25 cellular contexts compared by ENCODE assay signal in the genomic region with DNA sequence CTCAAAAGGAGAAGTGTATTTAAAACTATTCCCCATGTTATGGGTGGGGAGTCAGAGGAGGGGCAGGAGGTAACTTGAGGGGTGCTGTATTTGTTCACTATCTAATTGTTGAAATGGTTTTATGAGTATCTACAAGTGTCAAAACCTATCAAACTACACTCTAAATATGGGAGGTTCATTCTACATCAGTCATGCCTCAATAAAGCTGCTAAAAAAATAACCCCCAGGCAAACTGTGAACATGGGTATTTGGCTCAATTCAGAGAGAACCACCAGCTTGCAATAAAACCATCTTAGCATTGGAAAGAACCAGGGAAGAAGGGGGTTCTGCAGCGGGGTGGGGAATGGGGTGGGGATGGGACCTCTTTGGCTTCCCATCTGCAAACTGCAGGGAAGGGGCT.
"Had no signal": no experiment of that assay in that cellular context is flagged by ENCODE, and none has a peak within 500 bp of the region (broad histone marks: within the 10 kb centered on the region; RNA-seq: fewer than 3 reads in every experiment).

No MANE protein-coding gene starts in this region.

- H3K27me3 ChIP-seq: left lung, tibial artery had no signal

- H3K27ac ChIP-seq: esophagus muscularis mucosa, left lung, lower lobe of right lung, stomach, tibial artery had no signal

- H3K27ac Mint-ChIP-seq: activated CD4-positive, alpha-beta memory T cell treated with anti-CD3 and anti-CD28 coated beads, Interleukin-2, amount 10 ng/mL, durations not matched to agents 7 days and 5 days; activated CD4-positive, alpha-beta T cell treated with anti-CD3 and anti-CD28 coated beads, Interleukin-2, amount 10 ng/mL, durations not matched to agents 24 days and 14 days; activated T-cell treated with anti-CD3 and anti-CD28 coated beads, Interleukin-2, amount 50 U/mL, for 24 hours; activated T-helper 17 cell treated with anti-CD3 and anti-CD28 coated beads, Interleukin-2, amount 50 U/mL, for 72 hours; dendritic cell treated with granulocyte-macrophage colony-stimulating factor and Interleukin-4, amounts not matched to agents 40 ng/mL and 50 ng/mL, for 4 days; stimulated activated naive B cell treated with anti-CD40 and anti-IgM and Interleukin-4, amounts not matched to agents 10 μg/mL and 1 μg/mL and 100 μg/mL, for 72 hours; T-helper 1 cell treated with Interleukin-12 subunit alpha and Interleukin-12 subunit beta and Interleukin-4 antibody, amounts not matched to agents 30 μg/mL and 1 μg/mL, for 36 hours had no signal

- DNase-seq: activated CD4-positive, alpha-beta memory T cell treated with anti-CD3 and anti-CD28 coated beads, Interleukin-2, amount 10 ng/mL, durations not matched to agents 7 days and 5 days; activated CD4-positive, alpha-beta T cell treated with anti-CD3 and anti-CD28 coated beads, Interleukin-2, amount 10 ng/mL, durations not matched to agents 24 days and 14 days; activated CD4-positive, CD25-positive, alpha-beta regulatory T cell treated with anti-CD3 and anti-CD28 coated beads, Interleukin-2, amount 50 U/mL, for 72 hours; activated CD8-positive, alpha-beta memory T cell treated with anti-CD3 and anti-CD28 coated beads, Interleukin-2, amount 50 U/mL, for 48 hours; activated gamma-delta T cell treated with Interleukin-2 at 50 U/mL for 16 hours; activated naive CD4-positive, alpha-beta T cell treated with anti-CD3 and anti-CD28 coated beads, Interleukin-2, amount 50 U/mL, for 16 hours; activated T-cell treated with anti-CD3 and anti-CD28 coated beads, Interleukin-2, amount 50 U/mL, for 24 hours; amniotic stem cell; central memory CD4-positive, alpha-beta T cell; effector CD4-positive, alpha-beta T cell; foreskin melanocyte; left lung; lower lobe of right lung; mesenchymal stem cell; right cardiac atrium; stimulated activated CD4-positive, alpha-beta T cell treated with anti-CD3 and anti-CD28 coated beads, Interleukin-15, amount 100 ng/mL, for 24 hours; stimulated activated CD4-positive, alpha-beta T cell treated with anti-CD3 and anti-CD28 coated beads, Interleukin-2, amount 100 ng/mL, for 24 hours; stimulated activated naive B cell treated with anti-CD40 and anti-IgM and Interleukin-4, amounts not matched to agents 10 μg/mL and 1 μg/mL and 100 μg/mL, for 72 hours; stomach; T-helper 9 cell; tibial artery had no signal

- H3K36me3 ChIP-seq: esophagus muscularis mucosa, left lung, lower lobe of right lung, stomach, tibial artery had no signal

- H3K4me3 Mint-ChIP-seq: activated CD4-positive, alpha-beta memory T cell treated with anti-CD3 and anti-CD28 coated beads, Interleukin-2, amount 10 ng/mL, durations not matched to agents 7 days and 5 days; activated CD4-positive, alpha-beta T cell treated with anti-CD3 and anti-CD28 coated beads, Interleukin-2, amount 10 ng/mL, durations not matched to agents 24 days and 14 days; activated T-cell treated with anti-CD3 and anti-CD28 coated beads, Interleukin-2, amount 50 U/mL, for 24 hours; activated T-helper 17 cell treated with anti-CD3 and anti-CD28 coated beads, Interleukin-2, amount 50 U/mL, for 72 hours; dendritic cell treated with granulocyte-macrophage colony-stimulating factor and Interleukin-4, amounts not matched to agents 40 ng/mL and 50 ng/mL, for 4 days; stimulated activated naive B cell treated with anti-CD40 and anti-IgM and Interleukin-4, amounts not matched to agents 10 μg/mL and 1 μg/mL and 100 μg/mL, for 72 hours; T-helper 1 cell treated with Interleukin-12 subunit alpha and Interleukin-12 subunit beta and Interleukin-4 antibody, amounts not matched to agents 30 μg/mL and 1 μg/mL, for 36 hours had no signal

- H3K9me3 Mint-ChIP-seq: activated CD4-positive, alpha-beta memory T cell treated with anti-CD3 and anti-CD28 coated beads, Interleukin-2, amount 10 ng/mL, durations not matched to agents 7 days and 5 days; activated CD4-positive, alpha-beta T cell treated with anti-CD3 and anti-CD28 coated beads, Interleukin-2, amount 10 ng/mL, durations not matched to agents 24 days and 14 days; activated T-cell treated with anti-CD3 and anti-CD28 coated beads, Interleukin-2, amount 50 U/mL, for 24 hours; activated T-helper 17 cell treated with anti-CD3 and anti-CD28 coated beads, Interleukin-2, amount 50 U/mL, for 72 hours; dendritic cell treated with granulocyte-macrophage colony-stimulating factor and Interleukin-4, amounts not matched to agents 40 ng/mL and 50 ng/mL, for 4 days; stimulated activated naive B cell treated with anti-CD40 and anti-IgM and Interleukin-4, amounts not matched to agents 10 μg/mL and 1 μg/mL and 100 μg/mL, for 72 hours; T-helper 1 cell treated with Interleukin-12 subunit alpha and Interleukin-12 subunit beta and Interleukin-4 antibody, amounts not matched to agents 30 μg/mL and 1 μg/mL, for 36 hours had no signal

- H3K36me3 Mint-ChIP-seq: stimulated activated naive B cell treated with anti-CD40 and anti-IgM and Interleukin-4, amounts not matched to agents 10 μg/mL and 1 μg/mL and 100 μg/mL, for 72 hours had no signal

- H3K4me3 ChIP-seq: esophagus muscularis mucosa, left lung, lower lobe of right lung, stomach, tibial artery had no signal

- H3K4me1 Mint-ChIP-seq: activated T-helper 17 cell treated with anti-CD3 and anti-CD28 coated beads, Interleukin-2, amount 50 U/mL, for 72 hours; stimulated activated naive B cell treated with anti-CD40 and anti-IgM and Interleukin-4, amounts not matched to agents 10 μg/mL and 1 μg/mL and 100 μg/mL, for 72 hours had no signal

- H3K4me1 ChIP-seq: esophagus muscularis mucosa had no signal
